23 cellular contexts compared by ENCODE assay signal in genomic region chr15:76173317-76173834, GRCh38.
DNase-seq lines count a peak whose midpoint lies in the region; ATAC-seq, FAIRE-seq and TF ChIP-seq lines count a peak whose summit lies in the region.
"Had no signal": no experiment of that assay in that cellular context is flagged by ENCODE, and none has a peak within 500 bp of the region (broad histone marks: within the 10 kb centered on the region; RNA-seq: fewer than 3 reads in every experiment).

No MANE protein-coding gene starts in this region.

- H3K9me3 ChIP-seq in NT2/D1 (ENCODE audit: insufficient read depth, low read length) (no peaks in the 10 kb centered on the region; the same call in 1 of the 2 replicates), neuronal stem cell (replicated peaks in 1 of 2; ENCODE audit: control insufficient read depth in 2 of 2, insufficient read depth in 1 of 2, low read depth in 1 of 2, low read length in 2 of 2) (peaks cover 0 to 6% of the 10 kb centered on the region in 2 donors), gastrocnemius medialis (no peaks in the 10 kb centered on the region), right atrium auricular region (no peaks in the 10 kb centered on the region), BE2C (no peaks in the 10 kb centered on the region), HepG2 (ENCODE audit: low read length) (no peaks in the 10 kb centered on the region)
- H3K9me3 ChIP-seq: Caco-2 had no signal

- H4K20me1 ChIP-seq in HepG2 (ENCODE audit: insufficient read depth, low read length): no peaks in the 10 kb centered on the region

- H3K9ac ChIP-seq in NT2/D1 (ENCODE audit: insufficient read length, low read depth) (peak overlapping the region; percentile 14), neuronal stem cell (ENCODE audit: low read depth, low read length, poor library complexity) (no peak overlapping the region), HepG2 (ENCODE audit: insufficient read depth, low read depth, low read length) (no peak overlapping the region)

- in situ Hi-C loops in gastrocnemius medialis (cut with MboI; ENCODE audit: low sequenced_read_pairs in 4 of 4) (no loop called here), HepG2 (cut with HindIII; ENCODE audit: extremely low pct_ligation_motif_present, low pct_unique_long_range_greater_than_20kb) (no loop called here)

- H3K36me3 ChIP-seq in NT2/D1 (ENCODE audit: insufficient read depth, insufficient read length, low read length) (no peaks in the 10 kb centered on the region), neuronal stem cell (replicated peaks in 1 of 2; ENCODE audit: control insufficient read depth in 2 of 2, insufficient read depth in 2 of 2, low read length in 2 of 2) (no peaks in the 10 kb centered on the region), gastrocnemius medialis (no peaks in the 10 kb centered on the region), right atrium auricular region (no peaks in the 10 kb centered on the region), BE2C (no peaks in the 10 kb centered on the region), HepG2 (replicated peaks in 1 of 2; ENCODE audit: control insufficient read depth in 1 of 2, insufficient read depth in 2 of 2, low read length in 2 of 2) (no peaks in the 10 kb centered on the region)

- intact Hi-C loops in dendritic cell treated with granulocyte-macrophage colony-stimulating factor and Interleukin-4, amounts not matched to agents 40 ng/mL and 50 ng/mL, for 4 days (cut with micrococcal nuclease): no loop called here
- intact Hi-C loops in gastrocnemius medialis (cut with DNase I; ENCODE audit: low total_unique reads) (no loop called here), HepG2 (cut with micrococcal nuclease; ENCODE audit: unreplicated experiment) (no loop called here)

- H2AK5ac ChIP-seq in neuronal stem cell (ENCODE audit: low read depth, low read length): peak overlapping the region; percentile 42

- H3K79me2 ChIP-seq in HepG2 (ENCODE audit: insufficient read depth, low read length): no peaks in the 10 kb centered on the region

- TF ChIP-seq CTCF in gastrocnemius medialis (IDR thresholded peaks at IDR 0.05 in 4 of 5, conservative IDR thresholded peaks at IDR 0.05 in 1 of 5) (no peak), right atrium auricular region (IDR thresholded peaks at IDR 0.05) (no peak), BE2C (IDR thresholded peaks at IDR 0.05; ENCODE audit: low read depth, low read length) (no peak), HepG2 (CRISPR knock-in tag; IDR thresholded peaks at IDR 0.05) (no peak)

- no peaks in the 10 kb centered on the region for H3K36me3 Mint-ChIP-seq in dendritic cell treated with granulocyte-macrophage colony-stimulating factor and Interleukin-4, amounts not matched to agents 40 ng/mL and 50 ng/mL, for 4 days (ENCODE audit: low read depth)
- H3K36me3 Mint-ChIP-seq: IgD-negative memory B cell had no signal

- peaks cover 28% of the 10 kb centered on the region for H3K27me3 Mint-ChIP-seq in dendritic cell treated with granulocyte-macrophage colony-stimulating factor and Interleukin-4, amounts not matched to agents 40 ng/mL and 50 ng/mL, for 4 days

- no peak overlapping the region for H3K4me3 ChIP-seq in NT2/D1 (ENCODE audit: insufficient read length, low read depth)
- no peak overlapping the region for H3K4me3 ChIP-seq in neuronal stem cell (ENCODE audit: low read length in 2 of 2)
- H3K4me3 ChIP-seq in gastrocnemius medialis: no peak overlapping the region
- no peak overlapping the region for H3K4me3 ChIP-seq in right atrium auricular region
- H3K4me3 ChIP-seq in BE2C (ENCODE audit: low read depth, low read length): no peak overlapping the region
- no peak overlapping the region for H3K4me3 ChIP-seq in HepG2 (replicated peaks in 1 of 3; ENCODE audit: insufficient read depth in 1 of 3, low read depth in 2 of 3, low read length in 3 of 3)

- H3K4me1 ChIP-seq in NT2/D1 (ENCODE audit: insufficient read depth, insufficient read length): peaks cover 10% of the 10 kb centered on the region
- peaks cover 4 to 11% of the 10 kb centered on the region in 2 donors for H3K4me1 ChIP-seq in neuronal stem cell (ENCODE audit: control insufficient read depth in 2 of 2, insufficient read depth in 1 of 2, low read depth in 1 of 2, low read length in 2 of 2)
- peaks cover 43% of the 10 kb centered on the region in 2 donors for H3K4me1 ChIP-seq in gastrocnemius medialis
- H3K4me1 ChIP-seq in right atrium auricular region: peaks cover 0 to 17% of the 10 kb centered on the region in 2 donors
- H3K4me1 ChIP-seq in BE2C: no peaks in the 10 kb centered on the region
- H3K4me1 ChIP-seq in HepG2 (ENCODE audit: insufficient read depth, low read length): peaks cover 22% of the 10 kb centered on the region
- H3K4me1 ChIP-seq: Caco-2 had no signal

- no CpG with 5 or more reads among the region's 8 CpGs for WGBS in neuronal stem cell (ENCODE audit: extremely low coverage in 2 of 2, insufficient read length in 2 of 2, insufficient replicate concordance in 1 of 2), 2 donors
- 40% methylated on average over 8 of the region's 8 CpGs for WGBS in HepG2 (ENCODE audit: low lambda C conversion rate)

- peak; percentile 59 to 74 for TF ChIP-seq POLR2A in gastrocnemius medialis (IDR thresholded peaks at IDR 0.05)
- no peak for TF ChIP-seq POLR2A in HepG2 (IDR thresholded peaks at IDR 0.05; ENCODE audit: insufficient read depth in 1 of 2, low read depth in 2 of 2, low read length in 2 of 2)

- no peak overlapping the region for H4K8ac ChIP-seq in neuronal stem cell (ENCODE audit: low read depth, low read length)

- H2BK120ac ChIP-seq in neuronal stem cell (ENCODE audit: low read depth, low read length): no peak overlapping the region

- no peak for TF ChIP-seq EP300 in HepG2 (IDR thresholded peaks at IDR 0.05; ENCODE audit: low read depth in 2 of 2, low read length in 2 of 2)
- TF ChIP-seq EP300 in HepG2 (CRISPR knock-in tag; IDR thresholded peaks at IDR 0.05; ENCODE audit: borderline replicate concordance): no peak

- H3K27me3 ChIP-seq in NT2/D1 (ENCODE audit: insufficient read depth, insufficient read length): no peaks in the 10 kb centered on the region
- H3K27me3 ChIP-seq in neuronal stem cell (ENCODE audit: control insufficient read depth in 3 of 3, insufficient read depth in 3 of 3, low read depth in 1 of 3, low read length in 3 of 3): peaks cover 0 to 7% (median 0%) of the 10 kb centered on the region in 3 experiments
- no peaks in the 10 kb centered on the region for H3K27me3 ChIP-seq in gastrocnemius medialis
- no peaks in the 10 kb centered on the region for H3K27me3 ChIP-seq in right atrium auricular region
- no peaks in the 10 kb centered on the region; the same call in 1 of the 2 replicates for H3K27me3 ChIP-seq in BE2C
- peaks cover 7 to 60% of the 10 kb centered on the region in 2 experiments for H3K27me3 ChIP-seq in HepG2 (ENCODE audit: control insufficient read depth in 1 of 2, insufficient read depth in 2 of 2, low read length in 2 of 2)

- no peak for DNase-seq in NT2/D1 (ENCODE audit: low read depth, low spot score)
- DNase-seq in neuronal stem cell (ENCODE audit: low spot score): no peak
- peak; percentile 51 to 58 for DNase-seq in gastrocnemius medialis
- no peak for DNase-seq in right atrium auricular region (ENCODE audit: low spot score)
- no peak for DNase-seq in BE2C
- no peak for DNase-seq in HepG2 (ENCODE audit: low spot score)
- DNase-seq: 8988T; C1 segment of cervical spinal cord; Caco-2; CD4-positive, CD25-positive, alpha-beta regulatory T cell; DMS79; GDM1; GOT3; H7; HFFc6 had no signal

- H3K27ac Mint-ChIP-seq in dendritic cell treated with granulocyte-macrophage colony-stimulating factor and Interleukin-4, amounts not matched to agents 40 ng/mL and 50 ng/mL, for 4 days: peak overlapping the region; percentile 58
- H3K27ac Mint-ChIP-seq: B cell; CD4-positive, CD25-positive, alpha-beta regulatory T cell; HFFc6 had no signal

- ATAC-seq in gastrocnemius medialis: peak; percentile 18 to 48
- no peak for ATAC-seq in HepG2
- ATAC-seq: HCT116 had no signal

- H2AFZ ChIP-seq in neuronal stem cell (ENCODE audit: low read length) (no peak overlapping the region), HepG2 (ENCODE audit: low read length) (no peak overlapping the region)

- POLR2A ChIA-PET in HepG2 (lab: Yijun Ruan, JAX): no interaction called here

- no peak overlapping the region for H3K4ac ChIP-seq in neuronal stem cell (ENCODE audit: low read length)

- no peaks in the 10 kb centered on the region for H3K79me1 ChIP-seq in neuronal stem cell (ENCODE audit: low read depth, low read length)

- H3K9me3 Mint-ChIP-seq in dendritic cell treated with granulocyte-macrophage colony-stimulating factor and Interleukin-4, amounts not matched to agents 40 ng/mL and 50 ng/mL, for 4 days: no peaks in the 10 kb centered on the region
- H3K9me3 Mint-ChIP-seq: HFFc6 had no signal

- BruUV-seq in HepG2 (replicated peaks; lab: Mats Ljungman, UMichigan): no TSS peak

- no peak overlapping the region for H4K91ac ChIP-seq in neuronal stem cell (ENCODE audit: low read depth, low read length, poor library complexity)

- TF ChIP-seq RAD21 in HepG2 (CRISPR knock-in tag; IDR thresholded peaks at IDR 0.05): no peak

- no peak for FAIRE-seq in HepG2 (lab: Jason Lieb, UNC)
- FAIRE-seq: D721Med, GM12892, GM18507, HTR-8/SVneo had no signal

- H2BK15ac ChIP-seq in neuronal stem cell (ENCODE audit: low read length): no peak overlapping the region

- H2BK12ac ChIP-seq in neuronal stem cell (ENCODE audit: low read length): no peak overlapping the region

- H3K18ac ChIP-seq in neuronal stem cell (ENCODE audit: low read length): no peak overlapping the region

- no peak overlapping the region for H3K23ac ChIP-seq in neuronal stem cell (ENCODE audit: low read depth, low read length, poor library complexity)

- H3K4me2 ChIP-seq in neuronal stem cell (ENCODE audit: insufficient read depth, low read length, poor library complexity, severe bottlenecking) (no peak overlapping the region), HepG2 (ENCODE audit: low read depth, low read length) (no peak overlapping the region)

- H3K27ac ChIP-seq in neuronal stem cell (replicated peaks; ENCODE audit: low read length) (no peak overlapping the region), gastrocnemius medialis (peak overlapping the region; percentile 93 to 98 (median 96)), right atrium auricular region (no peak overlapping the region), HepG2 (ENCODE audit: extremely low read length, insufficient read depth, low read length) (no peak overlapping the region)

- CTCF ChIA-PET in HepG2 (lab: Yijun Ruan, JAX; ENCODE audit: low intra/inter-chr PET ratio, low total read pairs): no interaction called here

- H3K14ac ChIP-seq in neuronal stem cell (ENCODE audit: low read length): no peak overlapping the region

- no peak overlapping the region for H2BK5ac ChIP-seq in neuronal stem cell (ENCODE audit: low read length)

- H3K4me3 Mint-ChIP-seq in dendritic cell treated with granulocyte-macrophage colony-stimulating factor and Interleukin-4, amounts not matched to agents 40 ng/mL and 50 ng/mL, for 4 days: no peak overlapping the region
- H3K4me3 Mint-ChIP-seq: B cell; CD4-positive, CD25-positive, alpha-beta regulatory T cell; HFFc6; IgD-negative memory B cell had no signal

- peaks cover 59% of the 10 kb centered on the region for H3K4me1 Mint-ChIP-seq in dendritic cell treated with granulocyte-macrophage colony-stimulating factor and Interleukin-4, amounts not matched to agents 40 ng/mL and 50 ng/mL, for 4 days (ENCODE audit: low read depth)
- H3K4me1 Mint-ChIP-seq: B cell had no signal

TF ChIP-seq in HepG2, 621 proteins besides CTCF, POLR2A, EP300 and RAD21 (continues in another document):
- TF ChIP-seq ZNF7 (CRISPR knock-in tag; IDR thresholded peaks at IDR 0.05): no peak

Comparison
In these comparisons a context has a peak if more than half of its experiments do, and no peak if none do; other contexts are left out.
1. DNase-seq: peak in gastrocnemius medialis (2 of 2); none in NT2/D1 (single experiment), neuronal stem cell (single experiment), right atrium auricular region (single experiment), BE2C (single experiment) and HepG2 (single experiment).
2. H3K27ac ChIP-seq: peak in gastrocnemius medialis (4 of 4); none in neuronal stem cell (single experiment), right atrium auricular region (0 of 2) and HepG2 (single experiment).
3. POLR2A ChIP-seq: peak in gastrocnemius medialis (2 of 2); none in HepG2 (0 of 2).